Comparison of ENCODE assay signal across 25 cellular contexts in the genomic region with DNA sequence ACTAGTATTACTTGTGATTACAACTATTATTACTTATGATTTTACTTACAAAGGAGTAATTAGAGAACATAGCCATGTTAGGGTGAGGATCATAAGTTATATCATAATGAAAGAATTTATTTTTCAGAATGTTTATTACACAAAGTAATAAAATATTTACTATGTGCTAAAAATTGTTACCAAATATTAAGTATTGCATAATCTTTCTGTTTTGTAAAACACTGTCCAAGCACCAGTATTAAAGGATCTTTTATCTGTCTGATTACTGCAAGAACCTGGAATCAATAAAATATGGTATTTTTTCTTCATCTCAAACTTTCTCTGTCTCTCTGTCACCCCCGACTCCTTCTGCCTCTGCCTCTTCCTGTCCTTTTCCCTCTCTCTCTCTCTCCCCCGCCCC.
"Had no signal": no experiment of that assay in that cellular context is flagged by ENCODE, and none has a peak within 500 bp of the region (broad histone marks: within the 10 kb centered on the region; RNA-seq: fewer than 3 reads in every experiment).

No MANE protein-coding gene starts in this region.

- H3K27me3 ChIP-seq: brain microvascular endothelial cell, dorsolateral prefrontal cortex, esophagus muscularis mucosa, foreskin keratinocyte, gastroesophageal sphincter had no signal

- FAIRE-seq: astrocyte had no signal

- H3K4me1 ChIP-seq: foreskin keratinocyte had no signal

- ATAC-seq: activated CD4-positive, alpha-beta T cell treated with anti-CD3 and anti-CD28 coated beads for 36 hours; activated T-cell treated with anti-CD3 and anti-CD28 coated beads, Interleukin-2, amount 50 U/mL, for 4 hours; activated T-helper 17 cell treated with anti-CD3 and anti-CD28 coated beads, Interleukin-2, amount 50 U/mL, for 72 hours; foreskin keratinocyte; gastroesophageal sphincter had no signal

- H3K27ac ChIP-seq: brain microvascular endothelial cell, coronary artery, dorsolateral prefrontal cortex, esophagus muscularis mucosa, foreskin keratinocyte, gastroesophageal sphincter had no signal

- H3K9me3 ChIP-seq: esophagus muscularis mucosa, gastroesophageal sphincter had no signal

- H3K36me3 ChIP-seq: brain microvascular endothelial cell had no signal

- H3K4me3 ChIP-seq: coronary artery, dorsolateral prefrontal cortex, esophagus muscularis mucosa, gastroesophageal sphincter had no signal

- DNase-seq: activated CD4-positive, alpha-beta memory T cell treated with anti-CD3 and anti-CD28 coated beads, Interleukin-2, amount 10 ng/mL, durations not matched to agents 7 days and 5 days; activated CD4-positive, alpha-beta T cell treated with anti-CD3 and anti-CD28 coated beads for 36 hours; activated CD4-positive, alpha-beta T cell treated with anti-CD3 and anti-CD28 coated beads, Interleukin-2, amount 10 ng/mL, durations not matched to agents 7 days and 5 days; activated CD4-positive, alpha-beta T cell treated with anti-CD3 and anti-CD28 coated beads, Interleukin-2, amount 50 U/mL, for 4 hours; activated CD4-positive, CD25-positive, alpha-beta regulatory T cell; activated CD4-positive, CD25-positive, alpha-beta regulatory T cell treated with anti-CD3 and anti-CD28 coated beads, Interleukin-2, amount 50 U/mL, for 72 hours; activated effector memory CD4-positive, alpha-beta T cell treated with Interleukin-2 at 50 U/mL for 16 hours; activated gamma-delta T cell treated with Interleukin-2 at 50 U/mL for 16 hours; activated naive CD4-positive, alpha-beta T cell treated with anti-CD3 and anti-CD28 coated beads, Interleukin-2, amount 50 U/mL, for 16 hours; activated naive CD4-positive, alpha-beta T cell treated with Interleukin-2 at 50 U/mL for 16 hours; activated T-cell treated with anti-CD3 and anti-CD28 coated beads, Interleukin-2, amount 50 U/mL, for 4 hours; amniotic stem cell; anterior cingulate cortex; brain microvascular endothelial cell; dorsolateral prefrontal cortex; effector memory CD4-positive, alpha-beta T cell; endodermal cell; erythroblast; foreskin keratinocyte; T-helper 2 cell had no signal
